25 cellular contexts compared by ENCODE assay signal in genomic region chr15:89835190-89835564, GRCh38. TPM values are rescaled to one million over a fixed set of nuclear protein-coding genes. Genes with fewer than 3 reads are reported as not detected.
DNase-seq lines count a peak whose midpoint lies in the region; TF ChIP-seq lines count a peak whose summit lies in the region.
"Had no signal": no experiment of that assay in that cellular context is flagged by ENCODE, and none has a peak within 500 bp of the region (broad histone marks: within the 10 kb centered on the region; RNA-seq: fewer than 3 reads in every experiment).

No MANE protein-coding gene starts in this region.

- no peaks in the 10 kb centered on the region for H3K36me3 ChIP-seq in breast epithelium
- H3K36me3 ChIP-seq in esophagus squamous epithelium, result peaks cover 0 to 63% (median 6%) of the 10 kb centered on the region in 3 donors
- peaks cover 6 to 56% (median 43%) of the 10 kb centered on the region in 5 donors for H3K36me3 ChIP-seq in subcutaneous abdominal adipose tissue (ENCODE audit: control insufficient read depth in 5 of 5, insufficient read depth in 5 of 5, low read length in 5 of 5)

- intact Hi-C loops in breast epithelium (cut with DNase I; ENCODE audit: low total_unique reads), result no loop called here
- intact Hi-C loops in esophagus squamous epithelium (cut with DNase I), result no loop called here

- DNase-seq in HFFc6 (no peak), breast epithelium (ENCODE audit: low spot score in 2 of 2) (peak in 1 of 2 donors; percentile 50), esophagus squamous epithelium (lab: John Stamatoyannopoulos, UW) (no peak), immature natural killer cell (no peak), DMS153 treated with DMSO at 0.1 percent for 48 hours (lab: John Stamatoyannopoulos, UW; ENCODE audit: unreplicated experiment) (no peak), GM13977 (ENCODE audit: low spot score) (no peak)
- DNase-seq: activated CD4-positive, alpha-beta memory T cell treated with anti-CD3 and anti-CD28 coated beads for 36 hours; activated CD4-positive, alpha-beta T cell treated with anti-CD3 and anti-CD28 coated beads for 1 hour; activated naive CD4-positive, alpha-beta T cell treated with anti-CD3 and anti-CD28 coated beads, Interleukin-2, amount 10 ng/mL, durations not matched to agents 7 days and 5 days; body of pancreas; DMS53; Karpas-422; kidney glomerular epithelial cell; lower lobe of right lung; naive thymus-derived CD4-positive, alpha-beta T cell; NCI-H1436 treated with DMSO at 0.1 percent for 48 hours; NCI-H226; NCI-H526 treated with DMSO at 0.1 percent for 48 hours; SIG-M5 had no signal

- peak overlapping the region; percentile 96 for H3K27ac Mint-ChIP-seq in HFFc6
- no peak overlapping the region for H3K27ac Mint-ChIP-seq in immature natural killer cell
- H3K27ac Mint-ChIP-seq: activated CD4-positive, alpha-beta memory T cell treated with anti-CD3 and anti-CD28 coated beads for 36 hours; activated naive CD4-positive, alpha-beta T cell treated with anti-CD3 and anti-CD28 coated beads, Interleukin-2, amount 10 ng/mL, durations not matched to agents 7 days and 5 days; activated T-helper 17 cell treated with anti-CD3 and anti-CD28 coated beads, Interleukin-2, amount 50 U/mL, for 72 hours; naive thymus-derived CD4-positive, alpha-beta T cell; stimulated activated memory B cell treated with anti-CD40 and anti-IgM and Interleukin-4, amounts not matched to agents 10 μg/mL and 1 μg/mL and 100 μg/mL, for 72 hours had no signal

- H3K27me3 Mint-ChIP-seq in HFFc6 (ENCODE audit: insufficient read depth) (peaks cover 3% of the 10 kb centered on the region; the same call in 1 of the 2 replicates), immature natural killer cell (ENCODE audit: low read depth in 3 of 3) (peaks cover 0 to 5% (median 0%) of the 10 kb centered on the region in 3 donors)
- H3K27me3 Mint-ChIP-seq: activated CD4-positive, alpha-beta memory T cell treated with anti-CD3 and anti-CD28 coated beads for 36 hours; activated naive CD4-positive, alpha-beta T cell treated with anti-CD3 and anti-CD28 coated beads, Interleukin-2, amount 10 ng/mL, durations not matched to agents 7 days and 5 days; activated T-helper 17 cell treated with anti-CD3 and anti-CD28 coated beads, Interleukin-2, amount 50 U/mL, for 72 hours; naive thymus-derived CD4-positive, alpha-beta T cell; stimulated activated memory B cell treated with anti-CD40 and anti-IgM and Interleukin-4, amounts not matched to agents 10 μg/mL and 1 μg/mL and 100 μg/mL, for 72 hours had no signal

- H3K9me3 Mint-ChIP-seq in HFFc6, result no peaks in the 10 kb centered on the region
- no peaks in the 10 kb centered on the region for H3K9me3 Mint-ChIP-seq in immature natural killer cell
- H3K9me3 Mint-ChIP-seq: activated CD4-positive, alpha-beta memory T cell treated with anti-CD3 and anti-CD28 coated beads for 36 hours; activated naive CD4-positive, alpha-beta T cell treated with anti-CD3 and anti-CD28 coated beads, Interleukin-2, amount 10 ng/mL, durations not matched to agents 7 days and 5 days; activated T-helper 17 cell treated with anti-CD3 and anti-CD28 coated beads, Interleukin-2, amount 50 U/mL, for 72 hours; stimulated activated memory B cell treated with anti-CD40 and anti-IgM and Interleukin-4, amounts not matched to agents 10 μg/mL and 1 μg/mL and 100 μg/mL, for 72 hours had no signal

- H3K4me1 Mint-ChIP-seq in HFFc6 (ENCODE audit: low read depth) (peaks cover 44% of the 10 kb centered on the region), immature natural killer cell (peaks cover 7 to 10% of the 10 kb centered on the region in 2 donors)

- TF ChIP-seq POLR2A in breast epithelium (IDR thresholded peaks at IDR 0.05), result no peak
- no peak for TF ChIP-seq POLR2A in esophagus squamous epithelium (IDR thresholded peaks at IDR 0.05)

- peaks cover 15 to 25% of the 10 kb centered on the region in 2 donors for H3K4me1 ChIP-seq in breast epithelium
- peaks cover 29 to 55% (median 31%) of the 10 kb centered on the region in 3 donors for H3K4me1 ChIP-seq in esophagus squamous epithelium
- peaks cover 9 to 53% (median 38%) of the 10 kb centered on the region in 5 donors for H3K4me1 ChIP-seq in subcutaneous abdominal adipose tissue (ENCODE audit: control insufficient read depth in 5 of 5, insufficient read depth in 5 of 5, low read length in 5 of 5)

- H3K27me3 ChIP-seq in breast epithelium, result no peaks in the 10 kb centered on the region
- H3K27me3 ChIP-seq in esophagus squamous epithelium, result no peaks in the 10 kb centered on the region
- H3K27me3 ChIP-seq in subcutaneous abdominal adipose tissue (ENCODE audit: control insufficient read depth in 5 of 5, insufficient read depth in 4 of 5, low read length in 5 of 5), result no peaks in the 10 kb centered on the region
- H3K27me3 ChIP-seq: adrenal gland, body of pancreas had no signal

- TF ChIP-seq CTCF in HFFc6 (IDR thresholded peaks at IDR 0.05) (no peak), breast epithelium (IDR thresholded peaks at IDR 0.05) (no peak), esophagus squamous epithelium (IDR thresholded peaks at IDR 0.05) (no peak), GM13977 (IDR thresholded peaks at IDR 0.05; ENCODE audit: extremely low read depth, insufficient read depth, missing control alignments) (no peak)

- in situ Hi-C loops in GM13977 (cut with MboI; ENCODE audit: low pct_unique_long_range_greater_than_20kb, low sequenced_read_pairs, unreplicated experiment), result no loop called here

- 42 to 49% methylated on average over 5 of the region's 5 CpGs for WGBS in esophagus squamous epithelium, 2 donors

- peak overlapping the region in 1 of 5 donors; percentile 23 for H3K9ac ChIP-seq in subcutaneous abdominal adipose tissue (ENCODE audit: low read length in 5 of 5)

- H3K36me3 Mint-ChIP-seq in HFFc6 (ENCODE audit: low read depth) (peaks cover 31% of the 10 kb centered on the region), immature natural killer cell (peaks cover 8 to 55% (median 23%) of the 10 kb centered on the region in 3 donors)

- H3K9me3 ChIP-seq in breast epithelium (no peaks in the 10 kb centered on the region), esophagus squamous epithelium (no peaks in the 10 kb centered on the region), subcutaneous abdominal adipose tissue (ENCODE audit: control insufficient read depth in 5 of 5, low read length in 5 of 5) (no peaks in the 10 kb centered on the region)
- H3K9me3 ChIP-seq: adrenal gland, body of pancreas, lower lobe of right lung had no signal

- H3K27ac ChIP-seq in breast epithelium (peak overlapping the region; percentile 88 to 98), esophagus squamous epithelium (peak overlapping the region; percentile 76 to 91 (median 84)), subcutaneous abdominal adipose tissue (ENCODE audit: low read depth, low read length) (peak overlapping the region; percentile 98)

- no peak overlapping the region for H3K4me3 Mint-ChIP-seq in HFFc6
- H3K4me3 Mint-ChIP-seq in immature natural killer cell, result no peak overlapping the region
- H3K4me3 Mint-ChIP-seq: activated CD4-positive, alpha-beta memory T cell treated with anti-CD3 and anti-CD28 coated beads for 36 hours; activated naive CD4-positive, alpha-beta T cell treated with anti-CD3 and anti-CD28 coated beads, Interleukin-2, amount 10 ng/mL, durations not matched to agents 7 days and 5 days; activated T-helper 17 cell treated with anti-CD3 and anti-CD28 coated beads, Interleukin-2, amount 50 U/mL, for 72 hours; naive thymus-derived CD4-positive, alpha-beta T cell; stimulated activated memory B cell treated with anti-CD40 and anti-IgM and Interleukin-4, amounts not matched to agents 10 μg/mL and 1 μg/mL and 100 μg/mL, for 72 hours had no signal

- no peak overlapping the region for H3K4me3 ChIP-seq in breast epithelium
- H3K4me3 ChIP-seq in esophagus squamous epithelium, result no peak overlapping the region
- H3K4me3 ChIP-seq in subcutaneous abdominal adipose tissue (ENCODE audit: low read depth in 1 of 5, low read length in 5 of 5), result no peak overlapping the region
- H3K4me3 ChIP-seq: adrenal gland, body of pancreas, lower lobe of right lung had no signal

RNA-seq across cellular contexts. Expression of gene ANPEP, which starts 20.5 kb away (rescaled TPM):
- 100 to 1,000 TPM; 502 to 857 (median 524) TPM for total RNA-seq in HFFc6 (2021; fragmentation: NEBNext Ultra II Directional; extraction: Animal tissue kit (Norgen Biotek cat#: 25700))
- 100 to 1,000 TPM in 2 of 3 donors, 10 to 100 TPM in 1; 26.5 to 129 (median 106) TPM for total RNA-seq in breast epithelium
- 10 to 100 TPM in 1 of 4 donors, 1 to 10 TPM in 3; 1.1 to 10.3 (median 3.4) TPM for total RNA-seq in esophagus squamous epithelium
- 1 to 10 TPM in 1 of 3 donors, under 1 TPM in 2; 0.42 to 4.3 (median 0.59) TPM for polyA plus RNA-seq in immature natural killer cell

RNA-seq across cellular contexts. Expression of gene AP3S2, which starts 58.6 kb away (rescaled TPM):
- total RNA-seq in HFFc6 (2021; fragmentation: NEBNext Ultra II Directional; extraction: Animal tissue kit (Norgen Biotek cat#: 25700)), result 10 to 100 TPM; 30.9 to 37.9 (median 33.4) TPM
- total RNA-seq in breast epithelium (10 to 100 TPM; 37.4 to 57.4 (median 52.8) TPM), esophagus squamous epithelium (10 to 100 TPM; 18.2 to 49.0 (median 30.3) TPM)
- 10 to 100 TPM; 23.7 to 38.5 (median 32.2) TPM for polyA plus RNA-seq in immature natural killer cell

RNA-seq across cellular contexts. Expression of gene MESP2, which starts 59.0 kb away (rescaled TPM):
- total RNA-seq in HFFc6 (2021; fragmentation: NEBNext Ultra II Directional; extraction: Animal tissue kit (Norgen Biotek cat#: 25700)), result under 1 TPM in 3 of 6 experiments, not detected in 3; 0.19 to 0.26 (median 0.21) TPM
- total RNA-seq in breast epithelium (1 to 10 TPM in 1 of 3 donors, under 1 TPM in 1, not detected in 1; 0.64 to 2.3 TPM), esophagus squamous epithelium (1 to 10 TPM in 1 of 4 donors, under 1 TPM in 2, not detected in 1; 0.59 to 2.4 (median 0.83) TPM)
- not detected for polyA plus RNA-seq in immature natural killer cell
- total RNA-seq: activated CD4-positive, alpha-beta memory T cell treated with anti-CD3 and anti-CD28 coated beads for 36 hours; HepG2; lower lobe of right lung; naive thymus-derived CD4-positive, alpha-beta T cell; ureter had no signal
- polyA plus RNA-seq: HepG2; naive thymus-derived CD4-positive, alpha-beta T cell had no signal
